ENCODE assay signal across 1 cellular context in genomic region chr6:28880894-28881780, GRCh38.
TF ChIP-seq lines count a peak whose summit lies in the region.

No MANE protein-coding gene starts in this region.

TF ChIP-seq in HEK293, 187 proteins besides CTCF, POLR2A, EP300 and RAD21 (continued from another document):
- TF ChIP-seq, protein P1, sequence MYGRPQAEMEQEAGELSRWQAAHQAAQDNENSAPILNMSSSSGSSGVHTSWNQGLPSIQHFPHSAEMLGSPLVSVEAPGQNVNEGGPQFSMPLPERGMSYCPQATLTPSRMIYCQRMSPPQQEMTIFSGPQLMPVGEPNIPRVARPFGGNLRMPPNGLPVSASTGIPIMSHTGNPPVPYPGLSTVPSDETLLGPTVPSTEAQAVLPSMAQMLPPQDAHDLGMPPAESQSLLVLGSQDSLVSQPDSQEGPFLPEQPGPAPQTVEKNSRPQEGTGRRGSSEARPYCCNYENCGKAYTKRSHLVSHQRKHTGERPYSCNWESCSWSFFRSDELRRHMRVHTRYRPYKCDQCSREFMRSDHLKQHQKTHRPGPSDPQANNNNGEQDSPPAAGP (tag by site-specific recombination; IDR thresholded peaks at IDR 0.05), result peak; percentile 70
- TF ChIP-seq EGR2 (tag by site-specific recombination; IDR thresholded peaks at IDR 0.05; ENCODE audit: low read depth), result no peak
- TF ChIP-seq MZF1 (tag by site-specific recombination; IDR thresholded peaks at IDR 0.05; ENCODE audit: borderline replicate concordance), result 0 out of 2 replicates have a peak, but pooled peaks have one; percentile 32
- TF ChIP-seq ZBTB21 (tag by site-specific recombination; IDR thresholded peaks at IDR 0.05), result 0 out of 2 replicates have a peak, but pooled peaks have one; percentile 23
- TF ChIP-seq REPIN1 (tag by site-specific recombination; IDR thresholded peaks at IDR 0.05; ENCODE audit: low read depth), result no peak
- TF ChIP-seq ZXDB (tag by site-specific recombination; IDR thresholded peaks at IDR 0.05), result peak; percentile 34
- TF ChIP-seq ZNF473 (tag by site-specific recombination; IDR thresholded peaks at IDR 0.05), result no peak
- TF ChIP-seq BCL11B (tag by site-specific recombination; IDR thresholded peaks at IDR 0.05; ENCODE audit: low read depth), result no peak
- no peak for TF ChIP-seq ZNF248 (tag by site-specific recombination; IDR thresholded peaks at IDR 0.05)
- peak; percentile 25; the same call in 1 of the 2 replicates for TF ChIP-seq ZNF76 (tag by site-specific recombination; IDR thresholded peaks at IDR 0.05; ENCODE audit: borderline replicate concordance, low read depth)
- peak; percentile 75; the same call in 1 of the 2 replicates for TF ChIP-seq YY2 (tag by site-specific recombination; IDR thresholded peaks at IDR 0.05)
- TF ChIP-seq, protein P2, sequence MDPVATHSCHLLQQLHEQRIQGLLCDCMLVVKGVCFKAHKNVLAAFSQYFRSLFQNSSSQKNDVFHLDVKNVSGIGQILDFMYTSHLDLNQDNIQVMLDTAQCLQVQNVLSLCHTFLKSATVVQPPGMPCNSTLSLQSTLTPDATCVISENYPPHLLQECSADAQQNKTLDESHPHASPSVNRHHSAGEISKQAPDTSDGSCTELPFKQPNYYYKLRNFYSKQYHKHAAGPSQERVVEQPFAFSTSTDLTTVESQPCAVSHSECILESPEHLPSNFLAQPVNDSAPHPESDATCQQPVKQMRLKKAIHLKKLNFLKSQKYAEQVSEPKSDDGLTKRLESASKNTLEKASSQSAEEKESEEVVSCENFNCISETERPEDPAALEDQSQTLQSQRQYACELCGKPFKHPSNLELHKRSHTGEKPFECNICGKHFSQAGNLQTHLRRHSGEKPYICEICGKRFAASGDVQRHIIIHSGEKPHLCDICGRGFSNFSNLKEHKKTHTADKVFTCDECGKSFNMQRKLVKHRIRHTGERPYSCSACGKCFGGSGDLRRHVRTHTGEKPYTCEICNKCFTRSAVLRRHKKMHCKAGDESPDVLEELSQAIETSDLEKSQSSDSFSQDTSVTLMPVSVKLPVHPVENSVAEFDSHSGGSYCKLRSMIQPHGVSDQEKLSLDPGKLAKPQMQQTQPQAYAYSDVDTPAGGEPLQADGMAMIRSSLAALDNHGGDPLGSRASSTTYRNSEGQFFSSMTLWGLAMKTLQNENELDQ (tag by site-specific recombination; IDR thresholded peaks at IDR 0.05; ENCODE audit: low read depth), result no peak
- no peak for TF ChIP-seq ZNF148 (tag by site-specific recombination; IDR thresholded peaks at IDR 0.05; ENCODE audit: borderline replicate concordance)
- TF ChIP-seq ZNF654 (tag by site-specific recombination; IDR thresholded peaks at IDR 0.05; ENCODE audit: low read depth), result no peak; the same call in 1 of the 2 replicates
- TF ChIP-seq ZNF24 (tag by site-specific recombination; IDR thresholded peaks at IDR 0.05), result peak; percentile 75; the same call in 1 of the 2 replicates
- peak; percentile 92 for TF ChIP-seq ZBTB20 (tag by site-specific recombination; IDR thresholded peaks at IDR 0.05)
- peak; percentile 85 for TF ChIP-seq ZNF600 (tag by site-specific recombination; IDR thresholded peaks at IDR 0.05)
- TF ChIP-seq ZNF335 (tag by site-specific recombination; conservative IDR thresholded peaks at IDR 0.05), result peak; percentile 96
- TF ChIP-seq ZSCAN16 (tag by site-specific recombination; IDR thresholded peaks at IDR 0.05), result no peak
- no peak for TF ChIP-seq HOXA7 (CRISPR knock-in tag; IDR thresholded peaks at IDR 0.05; ENCODE audit: borderline replicate concordance)
- TF ChIP-seq ZNF426 (tag by site-specific recombination; IDR thresholded peaks at IDR 0.05), result no peak
- peak; percentile 71 for TF ChIP-seq PRDM1 (tag by site-specific recombination; IDR thresholded peaks at IDR 0.05)
- peak; percentile 70 for TF ChIP-seq PATZ1 (tag by site-specific recombination; IDR thresholded peaks at IDR 0.05)
- no peak for TF ChIP-seq ZNF169 (tag by site-specific recombination; IDR thresholded peaks at IDR 0.05)
TF ChIP-seq in HEK293: peak in this region for 51.
